ENCODE assay signal across 8 cellular contexts in the genomic region with DNA sequence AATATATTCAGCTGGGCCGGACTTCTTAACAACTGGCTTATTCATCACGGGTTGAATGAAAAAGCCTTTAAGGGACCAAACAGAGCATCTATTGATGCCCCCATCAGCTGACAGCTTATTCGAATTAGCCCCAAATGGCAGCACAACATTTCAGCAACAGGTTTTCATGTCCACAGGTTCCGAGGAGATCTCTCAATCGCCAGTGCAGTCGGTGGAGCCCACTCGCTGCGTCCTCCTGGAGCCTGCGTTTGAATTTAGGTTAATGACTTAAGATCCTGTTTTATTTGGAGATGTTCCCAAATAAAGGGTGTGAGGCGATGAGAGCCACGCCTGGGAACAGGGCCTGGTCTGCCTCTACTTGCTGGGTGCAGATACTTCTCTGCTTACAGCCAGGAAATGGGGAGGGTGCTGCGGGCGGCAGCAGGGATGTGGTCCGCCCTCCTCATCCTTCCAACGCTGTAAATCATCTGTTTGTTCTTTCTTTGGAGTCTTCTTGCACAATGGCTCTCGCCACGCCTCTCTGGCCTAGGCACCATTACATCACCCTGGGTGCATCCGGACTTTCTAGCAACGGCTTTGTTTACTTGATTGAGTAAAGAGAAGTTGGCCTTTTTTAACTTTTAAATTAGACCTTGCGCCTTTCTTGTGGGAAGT. TPM values are rescaled to one million over a fixed set of nuclear protein-coding genes. Genes with fewer than 3 reads are reported as not detected.
A peak's percentile ranks its signal among the peaks of the same experiment; 100 is the strongest.
DNase-seq lines count a peak whose midpoint lies in the region; ATAC-seq, FAIRE-seq and TF ChIP-seq lines count a peak whose summit lies in the region.

No MANE protein-coding gene starts in this region.

- TF ChIP-seq CTCF in transverse colon (IDR thresholded peaks at IDR 0.05) = no peak

- H3K9me3 ChIP-seq in transverse colon = no peaks in the 10 kb centered on the region

- no peak for ATAC-seq in GM19328 (IDR thresholded peaks at IDR 0.05; ENCODE audit: unreplicated experiment)

- H3K27me3 ChIP-seq in transverse colon = no peaks in the 10 kb centered on the region

- H3K9me3 Mint-ChIP-seq in activated naive CD8-positive, alpha-beta T cell (ENCODE audit: low read depth) = no peaks in the 10 kb centered on the region

- TF ChIP-seq POLR2A in H54 (IDR thresholded peaks at IDR 0.05; ENCODE audit: low read depth, low read length) (0 out of 2 replicates have a peak, but pooled peaks have one; percentile 19), transverse colon (IDR thresholded peaks at IDR 0.05) (no peak)

- intact Hi-C loops in cardiac septum (cut with DNase I) = loop anchor here (2.0 kb wide), 1 partner anchor 30 kb away; a partner anchor contains a TSS
- intact Hi-C loops in posterior vena cava (cut with DNase I) = no loop called here
- intact Hi-C loops in transverse colon (cut with DNase I; ENCODE audit: low total_unique reads) = no loop called here

- peaks cover 10 to 23% (median 17%) of the 10 kb centered on the region in 4 donors for H3K4me1 ChIP-seq in transverse colon

- H3K4me3 Mint-ChIP-seq in activated naive CD8-positive, alpha-beta T cell = peak overlapping the region; percentile 78

- H3K36me3 Mint-ChIP-seq in activated naive CD8-positive, alpha-beta T cell = peaks cover 5% of the 10 kb centered on the region

- TF ChIP-seq EP300 in transverse colon (IDR thresholded peaks at IDR 0.05; ENCODE audit: low read depth) = peak; percentile 65

- 11 to 23% methylated on average over 3 to 20 of the region's 20 CpGs for WGBS in transverse colon (ENCODE audit: low coverage in 1 of 2), 2 donors

- no peak overlapping the region for H3K4me3 ChIP-seq in transverse colon

- DNase-seq in H54 (ENCODE audit: insufficient read length, low spot score) = peak; percentile 87
- peak; percentile 98 for DNase-seq in SIG-M5 treated with dmso at 0.1 percent for 504 hours (lab: John Stamatoyannopoulos, UW; ENCODE audit: unreplicated experiment)
- peak; percentile 96 for DNase-seq in cardiac septum (ENCODE audit: low spot score)
- peak; percentile 97 for DNase-seq in posterior vena cava (ENCODE audit: low spot score)
- DNase-seq in transverse colon = peak; percentile 86
- no peak for DNase-seq in SK-N-DZ (ENCODE audit: low spot score)

- peak; percentile 86 for FAIRE-seq in H54 (lab: Jason Lieb, UNC)

- peaks cover 0 to 16% (median 8%) of the 10 kb centered on the region in 4 donors for H3K36me3 ChIP-seq in transverse colon

- in situ Hi-C loops in transverse colon (cut with MboI; ENCODE audit: low pct_ligation_motif_present in 1 of 4, low pct_unique_long_range_greater_than_20kb in 1 of 4, low sequenced_read_pairs in 3 of 4) = no loop called here

- peaks cover 46% of the 10 kb centered on the region for H3K4me1 Mint-ChIP-seq in activated naive CD8-positive, alpha-beta T cell (ENCODE audit: low read depth)

- peak overlapping the region; percentile 96 for H3K27ac Mint-ChIP-seq in activated naive CD8-positive, alpha-beta T cell

- no peaks in the 10 kb centered on the region for H3K27me3 Mint-ChIP-seq in activated naive CD8-positive, alpha-beta T cell

- peak overlapping the region; percentile 84 to 92 (median 88) for H3K27ac ChIP-seq in transverse colon

RNA-seq across cellular contexts. Expression of a gene that starts 22.6 kb away (rescaled TPM):
- total RNA-seq in cardiac septum (26.8 TPM), posterior vena cava (10 to 100 TPM; 32.3 to 38.1 TPM), transverse colon (10 to 100 TPM; 21.0 to 47.6 (median 36.3) TPM)
- 45.1 and 58.2 TPM in 2 replicates for polyA plus RNA-seq in SK-N-DZ (2014; cell fraction: cytosol; rRNA removed)
- 21.8 and 26.0 TPM in 2 replicates for polyA plus RNA-seq in SK-N-DZ (2014; cell fraction: nucleus; rRNA removed)

RNA-seq across cellular contexts. Expression of a gene that starts 29.7 kb away (rescaled TPM):
- total RNA-seq in cardiac septum (39.7 TPM), posterior vena cava (10 to 100 TPM; 58.3 to 60.6 TPM), transverse colon (10 to 100 TPM; 32.0 to 52.6 (median 41.1) TPM)
- polyA plus RNA-seq in SK-N-DZ (2014; cell fraction: cytosol; rRNA removed) = 8.9 and 9.2 TPM in 2 replicates
- 11.3 and 23.9 TPM in 2 replicates for polyA plus RNA-seq in SK-N-DZ (2014; cell fraction: nucleus; rRNA removed)
